ENCODE assay signal across 1 cellular context in the genomic region with DNA sequence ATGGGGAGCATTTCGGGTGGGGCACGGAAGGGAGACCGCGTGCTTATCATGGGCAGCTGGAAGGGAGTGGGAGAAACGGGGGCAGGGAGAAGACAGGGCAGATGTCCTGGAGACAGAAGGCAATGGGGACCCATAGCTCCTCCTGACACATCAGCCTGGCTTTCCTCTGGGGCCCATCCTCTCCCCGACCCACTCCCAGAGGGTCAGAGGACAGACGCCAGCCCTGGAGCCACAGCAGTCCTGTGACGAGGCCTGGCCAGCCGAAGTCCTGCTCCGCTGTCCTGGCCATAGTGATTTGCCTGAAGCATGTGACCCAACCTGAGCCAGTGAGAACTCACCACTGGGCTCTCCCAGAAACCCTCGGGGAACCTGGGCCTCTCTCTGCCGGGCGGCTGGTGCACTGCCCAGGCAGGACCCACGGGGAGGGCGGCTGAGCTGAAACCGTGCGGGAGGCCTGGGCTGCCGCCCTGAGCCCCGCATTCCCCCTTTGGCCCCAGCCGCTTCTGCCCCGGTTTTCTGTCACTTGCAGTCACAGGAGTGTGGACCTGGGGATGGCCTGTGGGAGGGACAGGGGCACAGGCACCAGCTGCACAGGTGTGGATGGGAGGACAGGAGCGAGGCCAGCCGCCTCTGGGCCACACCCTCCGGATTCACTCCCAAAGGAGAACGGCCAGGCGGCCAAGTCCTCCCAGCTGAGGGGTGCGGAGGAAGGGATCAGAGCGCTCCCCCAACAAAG.
TF ChIP-seq lines count a peak whose summit lies in the region.

No MANE protein-coding gene starts in this region.

TF ChIP-seq in GM23338, 12 proteins besides CTCF, POLR2A, EP300 and RAD21 (continued from another document):
- TF ChIP-seq STAT1 (IDR thresholded peaks at IDR 0.05; ENCODE audit: unreplicated experiment) (no peak), CREB1 (CRISPR knock-in tag; IDR thresholded peaks at IDR 0.05; ENCODE audit: low read depth) (no peak), EZH2 (IDR thresholded peaks at IDR 0.05; ENCODE audit: low read depth, unreplicated experiment) (no peak), JUNB (IDR thresholded peaks at IDR 0.05; ENCODE audit: unreplicated experiment) (no peak)
TF ChIP-seq in GM23338: peak in this region for 0.
